Comparison of ENCODE assay signal across 8 cellular contexts in genomic region chr16:2715519-2715918, GRCh38. TPM values are rescaled to one million over a fixed set of nuclear protein-coding genes. Genes with fewer than 3 reads are reported as not detected.
DNase-seq lines count a peak whose midpoint lies in the region; ATAC-seq, FAIRE-seq and TF ChIP-seq lines count a peak whose summit lies in the region.

No MANE protein-coding gene starts in this region.

- 81% methylated on average over 25 of the region's 33 CpGs for WGBS in A549 (ENCODE audit: missing lambda C conversion rate)
- 6% methylated on average over 24 of the region's 33 CpGs; no CpG with 5 or more reads in 1 of the 2 experiments for WGBS in IMR-90 (ENCODE audit: extremely low coverage in 2 of 2, insufficient read length in 1 of 2), 2 experiments

- H3K9me3 Mint-ChIP-seq in activated CD4-positive, alpha-beta memory T cell treated with anti-CD3 and anti-CD28 coated beads for 36 hours = no peaks in the 10 kb centered on the region
- H3K9me3 Mint-ChIP-seq in endothelial cell (ENCODE audit: unreplicated experiment) = no peaks in the 10 kb centered on the region
- no peaks in the 10 kb centered on the region for H3K9me3 Mint-ChIP-seq in naive B cell

- H3K9ac ChIP-seq in IMR-90 (ENCODE audit: low read depth, low read length) = no peak overlapping the region

- POLR2A ChIA-PET in A549 (lab: Yijun Ruan, JAX) (no interaction called here), IMR-90 (lab: Charles Lee; ENCODE audit: unreplicated experiment) (no interaction called here)
- POLR2A ChIA-PET in activated CD4-positive, alpha-beta memory T cell treated with anti-CD3 and anti-CD28 coated beads for 36 hours (lab: Charles Lee) = interaction anchor here (1.3 kb wide), 1 partner anchor 39 kb away, joined by 4 read pairs; no protein-coding TSS in a partner anchor

- H3K27ac Mint-ChIP-seq in activated CD4-positive, alpha-beta memory T cell treated with anti-CD3 and anti-CD28 coated beads for 36 hours = no peak overlapping the region
- no peak overlapping the region for H3K27ac Mint-ChIP-seq in endothelial cell (ENCODE audit: unreplicated experiment)
- H3K27ac Mint-ChIP-seq in naive B cell = no peak overlapping the region

- H3K36me3 ChIP-seq in IMR-90 (ENCODE audit: control insufficient read depth, insufficient read depth, low read length) = no peaks in the 10 kb centered on the region

- H3K27ac ChIP-seq in A549 = no peak overlapping the region
- no peak overlapping the region for H3K27ac ChIP-seq in IMR-90 (ENCODE audit: insufficient read depth, low read length)

- no peak overlapping the region for H2BK15ac ChIP-seq in IMR-90 (ENCODE audit: low read depth, low read length)

- peaks cover 6% of the 10 kb centered on the region for H4K20me1 ChIP-seq in IMR-90 (ENCODE audit: insufficient read depth, low read length)

- H2AK5ac ChIP-seq in IMR-90 (ENCODE audit: low read depth, low read length) = no peak overlapping the region

- peaks cover 4% of the 10 kb centered on the region for H3K4me1 Mint-ChIP-seq in activated CD4-positive, alpha-beta memory T cell treated with anti-CD3 and anti-CD28 coated beads for 36 hours (ENCODE audit: low read depth)
- no peaks in the 10 kb centered on the region for H3K4me1 Mint-ChIP-seq in endothelial cell (ENCODE audit: unreplicated experiment)
- H3K4me1 Mint-ChIP-seq in naive B cell = peaks cover 10 to 15% (median 12%) of the 10 kb centered on the region in 3 donors

- H3K79me1 ChIP-seq in IMR-90 (ENCODE audit: low read depth in 1 of 2, low read length in 2 of 2) = no peaks in the 10 kb centered on the region; a peak in 1 of 4 replicates

- H3K4me1 ChIP-seq in A549 (peaks cover 16% of the 10 kb centered on the region; the same call in 2 of the 3 replicates), IMR-90 (ENCODE audit: control insufficient read depth, insufficient read depth, low read length) (no peaks in the 10 kb centered on the region)

- no peak overlapping the region for H2BK5ac ChIP-seq in IMR-90 (ENCODE audit: low read depth, low read length, poor library complexity, severe bottlenecking)

- no peaks in the 10 kb centered on the region for H3K36me3 Mint-ChIP-seq in activated CD4-positive, alpha-beta memory T cell treated with anti-CD3 and anti-CD28 coated beads for 36 hours
- peaks cover 2% of the 10 kb centered on the region for H3K36me3 Mint-ChIP-seq in endothelial cell (ENCODE audit: low read depth, unreplicated experiment)
- no peaks in the 10 kb centered on the region for H3K36me3 Mint-ChIP-seq in naive B cell

- CTCF ChIA-PET in A549 (lab: Yijun Ruan, JAX) = no interaction called here
- CTCF ChIA-PET in IMR-90 (lab: Yijun Ruan, JAX) = no interaction called here
- CTCF ChIA-PET in activated CD4-positive, alpha-beta memory T cell treated with anti-CD3 and anti-CD28 coated beads for 36 hours (lab: Charles Lee) = no interaction called here

- TF ChIP-seq EP300 in A549 (IDR thresholded peaks at IDR 0.05) = no peak

- H4K91ac ChIP-seq in IMR-90 (ENCODE audit: insufficient read depth, low read depth, low read length) = no peak overlapping the region

- H3K9me3 ChIP-seq in A549 = no peaks in the 10 kb centered on the region
- H3K9me3 ChIP-seq in IMR-90 (ENCODE audit: control insufficient read depth, insufficient read depth, low read length) = no peaks in the 10 kb centered on the region

- no TSS peak for BruUV-seq in IMR-90 (replicated peaks; lab: Mats Ljungman, UMichigan)

- H3K56ac ChIP-seq in IMR-90 (ENCODE audit: extremely low read depth, insufficient read depth, low read length) = no peak overlapping the region

- H3K9me1 ChIP-seq in IMR-90 (ENCODE audit: insufficient read depth, low read length) = no peaks in the 10 kb centered on the region

- no peak overlapping the region for H2BK20ac ChIP-seq in IMR-90 (ENCODE audit: low read depth, low read length)

- dilution Hi-C loops in IMR-90 (cut with HindIII; ENCODE audit: low sequenced_read_pairs, unreplicated experiment) = no loop called here

- intact Hi-C loops in IMR-90 (cut with micrococcal nuclease) = no loop called here
- intact Hi-C loops in activated CD4-positive, alpha-beta memory T cell treated with anti-CD3 and anti-CD28 coated beads for 36 hours (cut with micrococcal nuclease) = no loop called here

- ATAC-seq in A549 = no peak
- peak; percentile 95 for ATAC-seq in IMR-90 (ENCODE audit: low read depth)
- peak; percentile 96 to 97 for ATAC-seq in naive B cell (ENCODE audit: low read depth in 2 of 2)

- H3K4me2 ChIP-seq in A549 = no peak overlapping the region
- H3K4me2 ChIP-seq in IMR-90 (ENCODE audit: low read depth, low read length) = peak overlapping the region; percentile 82; the same call in 1 of the 2 replicates

- no peak overlapping the region for H2AK9ac ChIP-seq in IMR-90 (replicated peaks; ENCODE audit: low read depth, low read length, poor library complexity)

- no peak overlapping the region for H3K23ac ChIP-seq in IMR-90 (ENCODE audit: low read depth, low read length)

- TF ChIP-seq RAD21 in A549 (conservative IDR thresholded peaks at IDR 0.05 in 1 of 2, IDR thresholded peaks at IDR 0.05 in 1 of 2) (no peak), IMR-90 (IDR thresholded peaks at IDR 0.05; ENCODE audit: low read length) (no peak)

- H2BK120ac ChIP-seq in IMR-90 (ENCODE audit: low read depth, low read length) = no peak overlapping the region

- H4K5ac ChIP-seq in IMR-90 (ENCODE audit: low read depth, low read length) = no peak overlapping the region

- H3K27me3 Mint-ChIP-seq in activated CD4-positive, alpha-beta memory T cell treated with anti-CD3 and anti-CD28 coated beads for 36 hours = no peaks in the 10 kb centered on the region
- H3K27me3 Mint-ChIP-seq in endothelial cell (ENCODE audit: unreplicated experiment) (peaks cover 2% of the 10 kb centered on the region), naive B cell (peaks cover 0 to 13% (median 7%) of the 10 kb centered on the region in 3 donors)

- no peak overlapping the region for H3K4me3 ChIP-seq in A549
- H3K4me3 ChIP-seq in IMR-90 (ENCODE audit: insufficient read depth, low read depth, low read length) = no peak overlapping the region

- H2AFZ ChIP-seq in IMR-90 (replicated peaks; ENCODE audit: low read length, poor library complexity) = peak overlapping the region; percentile 68

- no peak overlapping the region for H3K4me3 Mint-ChIP-seq in activated CD4-positive, alpha-beta memory T cell treated with anti-CD3 and anti-CD28 coated beads for 36 hours
- H3K4me3 Mint-ChIP-seq in endothelial cell (ENCODE audit: unreplicated experiment) = no peak overlapping the region
- peak overlapping the region in 1 of 8 donors; percentile 40 for H3K4me3 Mint-ChIP-seq in naive B cell

- FAIRE-seq in A549 (lab: Jason Lieb, UNC) = no peak

- H3K4ac ChIP-seq in IMR-90 (ENCODE audit: low read depth, low read length) = no peak overlapping the region

- H3K14ac ChIP-seq in IMR-90 (replicated peaks; ENCODE audit: low read depth, low read length) = no peak overlapping the region

- DNase-seq in A549 (ENCODE audit: low read depth in 1 of 2, low spot score in 1 of 2) (no peak), IMR-90 (peak; percentile 46), endothelial cell (ENCODE audit: low spot score) (peak; percentile 79), naive B cell (peak; percentile 74), DMS79 (lab: John Stamatoyannopoulos, UW) (no peak), NCI-H2196 (lab: John Stamatoyannopoulos, UW; ENCODE audit: unreplicated experiment) (no peak)
- peak; percentile 88 for DNase-seq in activated CD4-positive, alpha-beta memory T cell treated with anti-CD3 and anti-CD28 coated beads for 36 hours
- peak; percentile 60 to 84 (median 77) for DNase-seq in stimulated activated naive CD4-positive, alpha-beta T cell (lab: John Stamatoyannopoulos, UW)

- TF ChIP-seq CTCF in A549 (IDR thresholded peaks at IDR 0.05) (no peak), IMR-90 (conservative IDR thresholded peaks at IDR 0.05; ENCODE audit: low read depth, low read length) (no peak), endothelial cell (IDR thresholded peaks at IDR 0.05; ENCODE audit: unreplicated experiment) (no peak)

- no peak for TF ChIP-seq POLR2A in A549 (IDR thresholded peaks at IDR 0.05; ENCODE audit: low read length)
- TF ChIP-seq POLR2A in IMR-90 (IDR thresholded peaks at IDR 0.05; ENCODE audit: low read depth, low read length) = no peak

- no peak overlapping the region for H3K18ac ChIP-seq in IMR-90 (ENCODE audit: low read depth, low read length)

- no peak overlapping the region for H4K8ac ChIP-seq in IMR-90 (ENCODE audit: low read depth in 2 of 2, low read length in 2 of 2)

- in situ Hi-C loops in IMR-90 (cut with MboI; ENCODE audit: low sequenced_read_pairs) = no loop called here

- no peaks in the 10 kb centered on the region for H3K27me3 ChIP-seq in IMR-90 (ENCODE audit: control insufficient read depth, insufficient read depth, low read length)

RNA-seq across cellular contexts. Expression of gene PRSS27, which starts 4.5 kb away (rescaled TPM):
- polyA plus RNA-seq in A549 (2011; rRNA removed) (1.00 and 1.1 TPM in 2 replicates), A549 (2017; fragmentation: RNase III; extraction: RNeasy Plus Mini Kit Qiagen cat#74134 plus additional on column Dnase treatment) (0.62 to 1.3 TPM (median 1.2 TPM) in 3 replicates), IMR-90 (2012; rRNA removed) (0.58 and 0.83 TPM in 2 replicates), naive B cell (ENCODE audit: low read depth in 6 of 6) (under 1 TPM in 1 of 6 donors, not detected in 5; 0.36 TPM)
- polyA plus RNA-seq in A549 (2012; cell fraction: cytosol; rRNA removed) = 1.7 and 2.4 TPM in 2 replicates
- polyA plus RNA-seq in A549 (2012; cell fraction: nucleus; rRNA removed) = 3.4 and 3.5 TPM in 2 replicates
- polyA minus RNA-seq in A549 (2011; rRNA and poly(A)+ RNA removed) = 0.15 and 0.54 TPM in 2 replicates
- total RNA-seq in IMR-90 (2012; rRNA removed) (under 0.01 TPM in 2 replicates), endothelial cell (ENCODE audit: unreplicated experiment) (0.90 TPM)
- polyA plus RNA-seq in IMR-90 (2012; cell fraction: cytosol; rRNA removed) = 0.86 and 1.1 TPM in 2 replicates
- polyA plus RNA-seq in IMR-90 (2012; cell fraction: nucleus; rRNA removed; ENCODE audit: low replicate concordance) = 2.5 and 3.2 TPM in 2 replicates
- 1 to 10 TPM; 1.6 to 2.4 TPM for total RNA-seq in activated CD4-positive, alpha-beta memory T cell treated with anti-CD3 and anti-CD28 coated beads for 36 hours

RNA-seq across cellular contexts. Expression of gene KCTD5, which starts 33.2 kb away (rescaled TPM):
- polyA plus RNA-seq in A549 (2011; rRNA removed) = 22.4 and 26.1 TPM in 2 replicates
- 36.9 and 44.4 TPM in 2 replicates for polyA plus RNA-seq in A549 (2012; cell fraction: cytosol; rRNA removed)
- polyA plus RNA-seq in A549 (2012; cell fraction: nucleus; rRNA removed) = 37.1 and 61.7 TPM in 2 replicates
- polyA plus RNA-seq in A549 (2017; fragmentation: RNase III; extraction: RNeasy Plus Mini Kit Qiagen cat#74134 plus additional on column Dnase treatment) = 22.8 to 26.3 TPM (median 22.9 TPM) in 3 replicates
- 15.5 and 22.7 TPM in 2 replicates for polyA minus RNA-seq in A549 (2011; rRNA and poly(A)+ RNA removed)
- 17.2 and 19.4 TPM in 2 replicates for total RNA-seq in IMR-90 (2012; rRNA removed)
- polyA plus RNA-seq in IMR-90 (2012; rRNA removed) = 38.9 and 56.2 TPM in 2 replicates
- polyA plus RNA-seq in IMR-90 (2012; cell fraction: cytosol; rRNA removed) = 31.6 and 39.2 TPM in 2 replicates
- 21.2 and 23.8 TPM in 2 replicates for polyA plus RNA-seq in IMR-90 (2012; cell fraction: nucleus; rRNA removed; ENCODE audit: low replicate concordance)
- 10 to 100 TPM; 61.8 to 62.7 TPM for total RNA-seq in activated CD4-positive, alpha-beta memory T cell treated with anti-CD3 and anti-CD28 coated beads for 36 hours
- 24.3 TPM for total RNA-seq in endothelial cell (ENCODE audit: unreplicated experiment)
- 10 to 100 TPM; 18.3 to 27.5 (median 22.3) TPM for polyA plus RNA-seq in naive B cell (ENCODE audit: low read depth in 6 of 6)

RNA-seq across cellular contexts. Expression of gene SRRM2, which starts 36.9 kb away (rescaled TPM):
- polyA plus RNA-seq in A549 (2011; rRNA removed) = 167 and 231 TPM in 2 replicates
- polyA plus RNA-seq in A549 (2012; cell fraction: cytosol; rRNA removed) = 245 and 313 TPM in 2 replicates
- 1,999 and 2,227 TPM in 2 replicates for polyA plus RNA-seq in A549 (2012; cell fraction: nucleus; rRNA removed)
- 473 to 527 TPM (median 512 TPM) in 3 replicates for polyA plus RNA-seq in A549 (2017; fragmentation: RNase III; extraction: RNeasy Plus Mini Kit Qiagen cat#74134 plus additional on column Dnase treatment)
- 211 and 257 TPM in 2 replicates for polyA minus RNA-seq in A549 (2011; rRNA and poly(A)+ RNA removed)
- 20.3 and 21.1 TPM in 2 replicates for total RNA-seq in IMR-90 (2012; rRNA removed)
- 300 and 301 TPM in 2 replicates for polyA plus RNA-seq in IMR-90 (2012; rRNA removed)
- polyA plus RNA-seq in IMR-90 (2012; cell fraction: cytosol; rRNA removed) = 57.1 and 150 TPM in 2 replicates
- polyA plus RNA-seq in IMR-90 (2012; cell fraction: nucleus; rRNA removed; ENCODE audit: low replicate concordance) = 949 and 1,549 TPM in 2 replicates
- total RNA-seq in activated CD4-positive, alpha-beta memory T cell treated with anti-CD3 and anti-CD28 coated beads for 36 hours = 100 to 1,000 TPM; 483 to 526 TPM
- total RNA-seq in endothelial cell (ENCODE audit: unreplicated experiment) = 456 TPM
- polyA plus RNA-seq in naive B cell (ENCODE audit: low read depth in 6 of 6) = 100 to 1,000 TPM in 1 of 6 donors, 10 to 100 TPM in 5; 25.0 to 147 (median 45.1) TPM

Comparison
In these comparisons a context has a peak if more than half of its experiments do, and no peak if none do; other contexts are left out.
1. ATAC-seq: peak in IMR-90 (single experiment) and naive B cell (2 of 2); none in A549 (0 of 2).
2. DNase-seq: peak in IMR-90 (single experiment), activated CD4-positive, alpha-beta memory T cell treated with anti-CD3 and anti-CD28 coated beads for 36 hours (single experiment), endothelial cell (single experiment), naive B cell (single experiment) and stimulated activated naive CD4-positive, alpha-beta T cell (6 of 6); none in A549 (0 of 2), DMS79 (single experiment) and NCI-H2196 (single experiment).
3. RNA of gene SRRM2, which starts 36.9 kb away (total RNA-seq): 483 to 526 TPM in activated CD4-positive, alpha-beta memory T cell treated with anti-CD3 and anti-CD28 coated beads for 36 hours and 456 TPM in endothelial cell (single experiment); 20.3 to 21.1 TPM in IMR-90; every median in the first group is over 10 times any median in the second.